In genomic region chr2:109602617-109603188, GRCh38 we compare ENCODE assay signal across 28 cellular contexts.
"Had no signal": no experiment of that assay in that cellular context is flagged by ENCODE, and none has a peak within 500 bp of the region (broad histone marks: within the 10 kb centered on the region; RNA-seq: fewer than 3 reads in every experiment).

No MANE protein-coding gene starts in this region.

- H3K4me1 Mint-ChIP-seq: activated CD4-positive, alpha-beta T cell treated with anti-CD3 and anti-CD28 coated beads, Interleukin-2, amount 10 ng/mL, durations not matched to agents 7 days and 5 days; activated naive CD4-positive, alpha-beta T cell treated with anti-CD3 and anti-CD28 coated beads, Interleukin-2, amount 10 ng/mL, durations not matched to agents 7 days and 5 days; activated naive CD8-positive, alpha-beta T cell treated with anti-CD3 and anti-CD28 coated beads, Interleukin-2, amount 10 ng/mL, durations not matched to agents 7 days and 5 days had no signal

- H3K9me3 Mint-ChIP-seq: activated CD4-positive, alpha-beta T cell treated with anti-CD3 and anti-CD28 coated beads, Interleukin-2, amount 10 ng/mL, durations not matched to agents 7 days and 5 days; activated CD8-positive, alpha-beta T cell treated with anti-CD3 and anti-CD28 coated beads for 36 hours; activated naive CD4-positive, alpha-beta T cell treated with anti-CD3 and anti-CD28 coated beads, Interleukin-2, amount 10 ng/mL, durations not matched to agents 7 days and 5 days; activated naive CD4-positive, alpha-beta T cell treated with anti-CD3 and anti-CD28 coated beads, Interleukin-2, amount 50 U/mL, for 72 hours; activated naive CD8-positive, alpha-beta T cell treated with anti-CD3 and anti-CD28 coated beads, Interleukin-2, amount 10 ng/mL, durations not matched to agents 7 days and 5 days; activated T-cell treated with anti-CD3 and anti-CD28 coated beads, Interleukin-2, amount 50 U/mL, for 4 hours; activated T-helper 2 cell treated with anti-CD3 and anti-CD28 coated beads, Interferon-gamma antibody, Interleukin-2, Interleukin-4, amounts not matched to agents 10 μg/mL and 5 μg/mL and 100 μg/mL, durations not matched to agents 14 hours and 24 hours and 36 hours had no signal

- H3K4me3 Mint-ChIP-seq: activated CD4-positive, alpha-beta T cell treated with anti-CD3 and anti-CD28 coated beads, Interleukin-2, amount 10 ng/mL, durations not matched to agents 7 days and 5 days; activated CD8-positive, alpha-beta T cell treated with anti-CD3 and anti-CD28 coated beads for 36 hours; activated naive CD4-positive, alpha-beta T cell treated with anti-CD3 and anti-CD28 coated beads, Interleukin-2, amount 10 ng/mL, durations not matched to agents 7 days and 5 days; activated naive CD8-positive, alpha-beta T cell treated with anti-CD3 and anti-CD28 coated beads, Interleukin-2, amount 10 ng/mL, durations not matched to agents 7 days and 5 days; activated T-cell treated with anti-CD3 and anti-CD28 coated beads, Interleukin-2, amount 50 U/mL, for 4 hours had no signal

- FAIRE-seq: endometrium, endothelial cell of umbilical vein had no signal

- H2AFZ ChIP-seq: hepatocyte had no signal

- H3K4me3 ChIP-seq: ascending aorta, breast epithelium, cardiac muscle cell, colonic mucosa, esophagus squamous epithelium, gastroesophageal sphincter, heart right ventricle, hepatocyte had no signal

- H3K27me3 ChIP-seq: ascending aorta, breast epithelium, cardiac muscle cell, colonic mucosa, esophagus squamous epithelium, gastroesophageal sphincter, heart right ventricle, hepatocyte had no signal

- H3K4me2 ChIP-seq: hepatocyte had no signal

- H3K27ac ChIP-seq: ascending aorta, breast epithelium, cardiac muscle cell, colonic mucosa, gastroesophageal sphincter, heart right ventricle, hepatocyte had no signal

- H3K36me3 ChIP-seq: ascending aorta, breast epithelium, cardiac muscle cell, colonic mucosa, esophagus squamous epithelium, gastroesophageal sphincter, heart right ventricle had no signal

- H3K36me3 Mint-ChIP-seq: activated naive CD4-positive, alpha-beta T cell treated with anti-CD3 and anti-CD28 coated beads, Interleukin-2, amount 10 ng/mL, durations not matched to agents 7 days and 5 days; activated naive CD4-positive, alpha-beta T cell treated with anti-CD3 and anti-CD28 coated beads, Interleukin-2, amount 50 U/mL, for 72 hours; activated naive CD8-positive, alpha-beta T cell treated with anti-CD3 and anti-CD28 coated beads, Interleukin-2, amount 10 ng/mL, durations not matched to agents 7 days and 5 days had no signal

- ATAC-seq: activated CD8-positive, alpha-beta T cell treated with anti-CD3 and anti-CD28 coated beads for 36 hours; activated naive CD4-positive, alpha-beta T cell treated with anti-CD3 and anti-CD28 coated beads, Interleukin-2, amount 50 U/mL, for 72 hours; activated T-cell treated with anti-CD3 and anti-CD28 coated beads, Interleukin-2, amount 50 U/mL, for 4 hours; gastroesophageal sphincter had no signal

- H3K27ac Mint-ChIP-seq: activated CD4-positive, alpha-beta T cell treated with anti-CD3 and anti-CD28 coated beads, Interleukin-2, amount 10 ng/mL, durations not matched to agents 7 days and 5 days; activated CD8-positive, alpha-beta T cell treated with anti-CD3 and anti-CD28 coated beads for 36 hours; activated naive CD4-positive, alpha-beta T cell treated with anti-CD3 and anti-CD28 coated beads, Interleukin-2, amount 10 ng/mL, durations not matched to agents 7 days and 5 days; activated naive CD4-positive, alpha-beta T cell treated with anti-CD3 and anti-CD28 coated beads, Interleukin-2, amount 50 U/mL, for 72 hours; activated naive CD8-positive, alpha-beta T cell treated with anti-CD3 and anti-CD28 coated beads, Interleukin-2, amount 10 ng/mL, durations not matched to agents 7 days and 5 days; activated T-helper 2 cell treated with anti-CD3 and anti-CD28 coated beads, Interferon-gamma antibody, Interleukin-2, Interleukin-4, amounts not matched to agents 10 μg/mL and 5 μg/mL and 100 μg/mL, durations not matched to agents 14 hours and 24 hours and 36 hours had no signal

- H3K9me3 ChIP-seq: ascending aorta, breast epithelium, colonic mucosa, esophagus squamous epithelium, gastroesophageal sphincter, heart right ventricle had no signal

- H3K27me3 Mint-ChIP-seq: brain had no signal

- DNase-seq: activated CD4-positive, alpha-beta T cell treated with anti-CD3 and anti-CD28 coated beads for 1 hour; activated CD4-positive, alpha-beta T cell treated with anti-CD3 and anti-CD28 coated beads for 4 hours; activated CD4-positive, alpha-beta T cell treated with anti-CD3 and anti-CD28 coated beads, Interleukin-2, amount 10 ng/mL, durations not matched to agents 7 days and 5 days; activated CD4-positive, alpha-beta T cell treated with anti-CD3 and anti-CD28 coated beads, Interleukin-2, amount 50 U/mL, for 4 hours; activated CD8-positive, alpha-beta memory T cell treated with anti-CD3 and anti-CD28 coated beads for 24 hours; activated CD8-positive, alpha-beta T cell treated with anti-CD3 and anti-CD28 coated beads for 36 hours; activated effector memory CD4-positive, alpha-beta T cell treated with anti-CD3 and anti-CD28 coated beads, Interleukin-2, amount 50 U/mL, for 16 hours; activated naive CD4-positive, alpha-beta T cell treated with anti-CD3 and anti-CD28 coated beads, Interleukin-2, amount 10 ng/mL, durations not matched to agents 7 days and 5 days; activated naive CD8-positive, alpha-beta T cell treated with anti-CD3 and anti-CD28 coated beads, Interleukin-2, amount 10 ng/mL, durations not matched to agents 7 days and 5 days; activated T-cell treated with anti-CD3 and anti-CD28 coated beads, Interleukin-2, amount 50 U/mL, for 4 hours; central memory CD4-positive, alpha-beta T cell; cerebellar nuclear complex; colonic mucosa; effector CD8-positive, alpha-beta T cell; esophagus squamous epithelium; foreskin melanocyte; heart right ventricle; T-helper 2 cell had no signal

- H3K4me1 ChIP-seq: breast epithelium, colonic mucosa had no signal
